Comparison of ENCODE assay signal across 31 cellular contexts in genomic region chr22:50716291-50717024, GRCh38. TPM values are rescaled to one million over a fixed set of nuclear protein-coding genes. Genes with fewer than 3 reads are reported as not detected.
DNase-seq lines count a peak whose midpoint lies in the region; ATAC-seq, FAIRE-seq and TF ChIP-seq lines count a peak whose summit lies in the region.
"Had no signal": no experiment of that assay in that cellular context is flagged by ENCODE, and none has a peak within 500 bp of the region (broad histone marks: within the 10 kb centered on the region; RNA-seq: fewer than 3 reads in every experiment).

No MANE protein-coding gene starts in this region.

- DNase-seq in left ventricle myocardium inferior: no peak
- DNase-seq in Right ventricle myocardium inferior (ENCODE audit: missing footprints): no peak
- no peak for DNase-seq in bronchial epithelial cell (ENCODE audit: low read depth)
- DNase-seq in left kidney (ENCODE audit: low read depth, low spot score): peak; percentile 66
- DNase-seq in RCC 7860 (ENCODE audit: low spot score): no peak
- no peak for DNase-seq in dermis blood vessel endothelial cell
- DNase-seq in omental fat pad (ENCODE audit: low spot score): no peak
- DNase-seq: 8988T; ACHN; BE2C; C1 segment of cervical spinal cord; CD4-positive, alpha-beta memory T cell; CD4-positive, CD25-positive, alpha-beta regulatory T cell; CD8-positive, alpha-beta memory T cell; COR-L47; DMS 273 treated with DMSO at 0.1 percent for 48 hours; DMS153; DMS53; DMS79; DND-41; EL; GDM1 had no signal

- CTCF ChIA-PET in HEK293 (lab: Yijun Ruan, JAX): interaction anchor here (1.0 to 1.7 kb wide), 2 partner anchors 16 to 95 kb away, joined by 3 to 6 read pairs; no protein-coding TSS in a partner anchor

- H3K9me3 ChIP-seq in left ventricle myocardium inferior (replicated peaks): no peaks in the 10 kb centered on the region
- H3K9me3 ChIP-seq in HEK293 (ENCODE audit: control insufficient read depth, insufficient read depth, low read depth, low read length): no peaks in the 10 kb centered on the region
- H3K9me3 ChIP-seq: BE2C, BLaER1 had no signal

- H3K36me3 ChIP-seq in left ventricle myocardium inferior (peaks cover 10% of the 10 kb centered on the region), HEK293 (ENCODE audit: control insufficient read depth in 2 of 2, insufficient read depth in 1 of 2, low read length in 2 of 2) (peaks cover 0 to 20% of the 10 kb centered on the region in 2 experiments; a peak in 1 of 3 replicates), bronchial epithelial cell (ENCODE audit: control insufficient read depth, insufficient read depth, low read length) (no peaks in the 10 kb centered on the region)
- H3K36me3 ChIP-seq: BE2C had no signal

- H3K27me3 ChIP-seq in left ventricle myocardium inferior (ENCODE audit: low read depth) (peaks cover 24% of the 10 kb centered on the region), bronchial epithelial cell (ENCODE audit: control insufficient read depth, insufficient read depth, low read length) (peaks cover 1% of the 10 kb centered on the region)
- H3K27me3 ChIP-seq: BLaER1 had no signal

- POLR2A ChIA-PET in HEK293 (lab: Yijun Ruan, JAX): interaction anchor here (0.9 kb wide), 1 partner anchor 42 kb away, joined by 5 read pairs; no protein-coding TSS in a partner anchor

- ATAC-seq in Right ventricle myocardium inferior (no peak), omental fat pad (ENCODE audit: low FRiP score) (no peak)
- ATAC-seq: GM12878 had no signal

- H3K4me1 ChIP-seq in left ventricle myocardium inferior (peaks cover 51% of the 10 kb centered on the region), HEK293 (ENCODE audit: control insufficient read depth, insufficient read depth, low read length) (no peaks in the 10 kb centered on the region)
- H3K4me1 ChIP-seq: BE2C had no signal

- FAIRE-seq in bronchial epithelial cell (lab: Jason Lieb, UNC) (peak; percentile 86), RCC 7860 (lab: Jason Lieb, UNC) (no peak)
- FAIRE-seq: A204.1, GM12878, GM12892, GM18507 had no signal

- intact Hi-C loops in left ventricle myocardium inferior (cut with micrococcal nuclease): no loop called here
- intact Hi-C loops in Right ventricle myocardium inferior (cut with DNase I): no loop called here

- TF ChIP-seq CTCF in left ventricle myocardium inferior (IDR thresholded peaks at IDR 0.05; ENCODE audit: borderline replicate concordance) (no peak), HEK293 (tag by site-specific recombination; IDR thresholded peaks at IDR 0.05) (no peak), bronchial epithelial cell (IDR thresholded peaks at IDR 0.05; ENCODE audit: insufficient read depth, low read length, severe bottlenecking) (no peak), omental fat pad (IDR thresholded peaks at IDR 0.05) (no peak)

- H3K27ac ChIP-seq in left ventricle myocardium inferior (replicated peaks) (peak overlapping the region; percentile 76), HEK293 (ENCODE audit: extremely low read depth, low read depth, low read length) (no peak overlapping the region)
- H3K27ac ChIP-seq: BLaER1 had no signal

- H3K4me3 ChIP-seq in left ventricle myocardium inferior: no peak overlapping the region
- no peak overlapping the region for H3K4me3 ChIP-seq in HEK293 (ENCODE audit: low read depth, low read length)
- H3K4me3 ChIP-seq in bronchial epithelial cell (ENCODE audit: low read depth, low read length): no peak overlapping the region
- H3K4me3 ChIP-seq: BLaER1, GM12878 had no signal

TF ChIP-seq in HEK293, 187 proteins besides CTCF, POLR2A, EP300 and RAD21:
- TF ChIP-seq ZNF544 (tag by site-specific recombination; IDR thresholded peaks at IDR 0.05) (no peak), EGR2 (tag by site-specific recombination; IDR thresholded peaks at IDR 0.05; ENCODE audit: low read depth) (peak; percentile 59; the same call in 1 of the 2 replicates), ZFHX2 (tag by site-specific recombination; conservative IDR thresholded peaks at IDR 0.05) (peak; percentile 38; the same call in 1 of the 2 replicates), ZSCAN16 (tag by site-specific recombination; IDR thresholded peaks at IDR 0.05) (no peak), YY1 (tag by site-specific recombination; IDR thresholded peaks at IDR 0.05) (no peak), ZNF248 (tag by site-specific recombination; IDR thresholded peaks at IDR 0.05) (no peak)

RNA-seq across cellular contexts. Expression of gene ACR, which starts 21.5 kb away (rescaled TPM):
- total RNA-seq in left ventricle myocardium inferior: 0.30 TPM
- total RNA-seq in Right ventricle myocardium inferior: 0.27 TPM
- total RNA-seq in bronchial epithelial cell: not detected in 2 replicates
- 0.34 and 0.79 TPM in 2 replicates for total RNA-seq in dermis blood vessel endothelial cell
- total RNA-seq in omental fat pad: 1 to 10 TPM in 1 of 4 donors, under 1 TPM in 1, not detected in 2; 0.72 to 1.7 TPM
- total RNA-seq: A673; CD4-positive, alpha-beta memory T cell; CD4-positive, CD25-positive, alpha-beta regulatory T cell; CD8-positive, alpha-beta memory T cell; Daoy; G401; GM12878 had no signal

RNA-seq across cellular contexts. Expression of gene SHANK3, which starts 43.8 kb away (rescaled TPM):
- total RNA-seq in left ventricle myocardium inferior (23.1 TPM), Right ventricle myocardium inferior (22.2 TPM), bronchial epithelial cell (0.79 and 0.90 TPM in 2 replicates), dermis blood vessel endothelial cell (33.0 and 42.7 TPM in 2 replicates), omental fat pad (10 to 100 TPM in 3 of 4 donors, 1 to 10 TPM in 1; 3.3 to 61.3 (median 19.4) TPM)
- total RNA-seq: CD4-positive, alpha-beta memory T cell had no signal
